Comparison of ENCODE assay signal across 8 cellular contexts in genomic region chr18:7000484-7001096, GRCh38.
DNase-seq lines count a peak whose midpoint lies in the region; ATAC-seq lines count a peak whose summit lies in the region.

No MANE protein-coding gene starts in this region.

- H3K27me3 ChIP-seq in Karpas-422 (ENCODE audit: low read length) (no peaks in the 10 kb centered on the region), adipocyte (replicated peaks; ENCODE audit: control insufficient read depth, insufficient read depth, low read length) (no peaks in the 10 kb centered on the region)

- H3K36me3 ChIP-seq in Karpas-422 (ENCODE audit: insufficient read depth, low read length) (no peaks in the 10 kb centered on the region), adipocyte (ENCODE audit: control insufficient read depth, insufficient read depth, low read length, severe bottlenecking) (no peaks in the 10 kb centered on the region)

- no peak overlapping the region for H3K9ac ChIP-seq in Karpas-422 (ENCODE audit: low read length)
- no peak overlapping the region for H3K9ac ChIP-seq in adipocyte (ENCODE audit: low read length)

- H3K4me3 ChIP-seq in Karpas-422 (ENCODE audit: low read length) (no peak overlapping the region), adipocyte (ENCODE audit: low read length) (no peak overlapping the region)

- no peaks in the 10 kb centered on the region for H3K79me2 ChIP-seq in Karpas-422 (ENCODE audit: low read length)

- H2AFZ ChIP-seq in Karpas-422 (ENCODE audit: low read length), result no peak overlapping the region

- H3K4me1 ChIP-seq in Karpas-422 (ENCODE audit: low read length) (no peaks in the 10 kb centered on the region), adipocyte (ENCODE audit: control insufficient read depth, insufficient read depth, low read length) (peaks cover 14% of the 10 kb centered on the region)

- H3K4me2 ChIP-seq in Karpas-422 (ENCODE audit: low read depth, low read length, poor library complexity, severe bottlenecking), result no peak overlapping the region

- H4K20me1 ChIP-seq in Karpas-422 (ENCODE audit: insufficient read depth, low read depth, low read length), result no peaks in the 10 kb centered on the region

- H3K9me3 ChIP-seq in Karpas-422 (ENCODE audit: low read length) (no peaks in the 10 kb centered on the region), adipocyte (ENCODE audit: control insufficient read depth, low read length) (no peaks in the 10 kb centered on the region)

- H3K27ac ChIP-seq in Karpas-422 (ENCODE audit: low read length), result no peak overlapping the region

- peak; percentile 64 for DNase-seq in AG20443 (ENCODE audit: low spot score)
- peak; percentile 44 for DNase-seq in Karpas-422
- DNase-seq in adipocyte (ENCODE audit: low read depth), result peak; percentile 62
- DNase-seq in left lobe of liver (ENCODE audit: low spot score), result no peak
- DNase-seq in DMS79 treated with DMSO at 0.1 percent for 48 hours (lab: John Stamatoyannopoulos, UW), result no peak
- DNase-seq in NCI-H774 (lab: John Stamatoyannopoulos, UW), result no peak

- peak; percentile 52 for ATAC-seq in left lobe of liver
- no peak for ATAC-seq in HG03196 (IDR thresholded peaks at IDR 0.05; ENCODE audit: unreplicated experiment)
- no peak for ATAC-seq in GM19452 (IDR thresholded peaks at IDR 0.05; ENCODE audit: unreplicated experiment)

- no peaks in the 10 kb centered on the region for H3K9me2 ChIP-seq in Karpas-422 (replicated peaks; ENCODE audit: insufficient read depth, low read length)

Comparison
In these comparisons a context has a peak if more than half of its experiments do, and no peak if none do; other contexts are left out.
1. DNase-seq: peak in AG20443 (single experiment), Karpas-422 (single experiment) and adipocyte (single experiment); none in left lobe of liver (single experiment), DMS79 treated with DMSO at 0.1 percent for 48 hours (single experiment) and NCI-H774 (single experiment).